In genomic region chr4:74112399-74113090, GRCh38 we compare ENCODE assay signal across 1 cellular context.
TF ChIP-seq lines count a peak whose summit lies in the region.

No MANE protein-coding gene starts in this region.

TF ChIP-seq in WTC11, 78 proteins besides CTCF, POLR2A, EP300 and RAD21 (continued from another document):
- TF ChIP-seq HMGXB4 (CRISPR knock-in tag; IDR thresholded peaks at IDR 0.05) (no peak), MLX (CRISPR knock-in tag; IDR thresholded peaks at IDR 0.05) (no peak), AR (CRISPR knock-in tag; IDR thresholded peaks at IDR 0.05) (no peak), ZNF317 (CRISPR knock-in tag; IDR thresholded peaks at IDR 0.05; ENCODE audit: borderline replicate concordance, low read depth) (no peak), ZNF219 (CRISPR knock-in tag; IDR thresholded peaks at IDR 0.05; ENCODE audit: borderline replicate concordance) (no peak), GABPB1 (CRISPR knock-in tag; IDR thresholded peaks at IDR 0.05) (no peak), OVOL2 (CRISPR knock-in tag; IDR thresholded peaks at IDR 0.05; ENCODE audit: borderline replicate concordance) (no peak), E2F4 (CRISPR knock-in tag; IDR thresholded peaks at IDR 0.05; ENCODE audit: borderline replicate concordance, low read depth) (no peak), MYBL2 (CRISPR knock-in tag; IDR thresholded peaks at IDR 0.05) (no peak), ZNF423 (CRISPR knock-in tag; IDR thresholded peaks at IDR 0.05) (no peak), CREB1 (CRISPR knock-in tag; IDR thresholded peaks at IDR 0.05) (no peak), ZNF512 (CRISPR knock-in tag; IDR thresholded peaks at IDR 0.05; ENCODE audit: borderline replicate concordance) (no peak), ZNF263 (CRISPR knock-in tag; IDR thresholded peaks at IDR 0.05; ENCODE audit: low read depth) (no peak), FOXK1 (CRISPR knock-in tag; IDR thresholded peaks at IDR 0.05) (no peak)
TF ChIP-seq in WTC11: peak in this region for 0.
